Comparison of ENCODE assay signal across 2 cellular contexts in the genomic region with DNA sequence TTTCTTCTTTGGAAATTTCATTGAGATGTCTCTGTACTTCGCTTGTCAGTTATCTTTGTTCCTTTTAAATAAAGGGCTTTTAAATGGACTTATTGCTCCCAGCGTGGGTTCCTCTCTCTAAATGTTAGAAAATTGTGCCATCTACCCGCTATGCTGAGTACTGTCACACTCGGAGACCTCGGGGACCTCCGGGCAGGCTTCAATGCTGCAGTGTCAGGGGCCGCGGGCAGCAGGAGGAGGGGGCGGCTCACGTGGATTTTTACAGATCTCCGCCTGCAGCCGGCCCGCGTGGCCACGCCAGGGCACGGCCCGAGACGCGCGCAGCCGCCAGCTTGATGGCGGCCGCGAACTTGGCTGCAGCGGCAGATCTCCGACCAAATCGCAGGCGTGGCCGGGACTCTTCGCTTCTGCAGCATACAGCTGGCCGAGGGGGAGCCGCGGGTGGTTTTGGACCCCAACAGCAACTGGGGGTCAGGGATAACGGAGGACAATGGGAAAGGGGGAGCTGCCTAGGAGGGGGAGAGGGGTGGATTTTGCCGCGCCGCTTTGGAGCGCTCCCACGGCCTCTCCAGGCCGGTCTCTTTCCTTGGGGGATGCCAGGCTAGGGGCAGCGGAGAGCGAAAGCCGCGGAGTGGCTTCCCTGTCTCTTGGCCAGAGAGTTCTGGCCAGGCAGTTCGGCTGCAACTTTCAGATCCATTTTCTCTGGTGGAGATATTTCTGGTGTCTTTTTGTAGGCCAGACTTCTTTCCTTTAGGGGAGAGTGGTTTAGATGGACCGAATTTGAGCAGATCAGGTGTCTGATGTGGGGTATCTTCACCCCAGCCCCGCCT.
TF ChIP-seq lines count a peak whose summit lies in the region.

No MANE protein-coding gene starts in this region.

TF ChIP-seq in IMR-90, 13 proteins besides CTCF, POLR2A, EP300 and RAD21:
- TF ChIP-seq, protein P1, sequence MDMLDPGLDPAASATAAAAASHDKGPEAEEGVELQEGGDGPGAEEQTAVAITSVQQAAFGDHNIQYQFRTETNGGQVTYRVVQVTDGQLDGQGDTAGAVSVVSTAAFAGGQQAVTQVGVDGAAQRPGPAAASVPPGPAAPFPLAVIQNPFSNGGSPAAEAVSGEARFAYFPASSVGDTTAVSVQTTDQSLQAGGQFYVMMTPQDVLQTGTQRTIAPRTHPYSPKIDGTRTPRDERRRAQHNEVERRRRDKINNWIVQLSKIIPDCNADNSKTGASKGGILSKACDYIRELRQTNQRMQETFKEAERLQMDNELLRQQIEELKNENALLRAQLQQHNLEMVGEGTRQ (IDR thresholded peaks at IDR 0.05; ENCODE audit: low read depth, low read length): peak; percentile 33; the same call in 1 of the 2 replicates
- TF ChIP-seq RFX5 (IDR thresholded peaks at IDR 0.05; ENCODE audit: low read depth, low read length) (no peak), BHLHE40 (IDR thresholded peaks at IDR 0.05; ENCODE audit: low read depth, low read length) (no peak), FOS (IDR thresholded peaks at IDR 0.05; ENCODE audit: low read depth, low read length) (no peak), MAFK (IDR thresholded peaks at IDR 0.05; ENCODE audit: low read depth, low read length) (no peak), MXI1 (IDR thresholded peaks at IDR 0.05; ENCODE audit: borderline replicate concordance, low read depth, low read length) (peak; percentile 70; the same call in 1 of the 2 replicates), SMC3 (IDR thresholded peaks at IDR 0.05; ENCODE audit: low read depth, low read length) (peak; percentile 31; the same call in 1 of the 2 replicates), NFE2L2 (IDR thresholded peaks at IDR 0.05; ENCODE audit: low read depth, low read length) (no peak), RCOR1 (IDR thresholded peaks at IDR 0.05; ENCODE audit: insufficient replicate concordance, low read length) (no peak), CEBPB (IDR thresholded peaks at IDR 0.05; ENCODE audit: low read depth, low read length) (no peak)

TF ChIP-seq in SK-N-SH, 30 proteins besides CTCF, POLR2A, EP300 and RAD21 (continued from another document):
- TF ChIP-seq, protein P2, sequence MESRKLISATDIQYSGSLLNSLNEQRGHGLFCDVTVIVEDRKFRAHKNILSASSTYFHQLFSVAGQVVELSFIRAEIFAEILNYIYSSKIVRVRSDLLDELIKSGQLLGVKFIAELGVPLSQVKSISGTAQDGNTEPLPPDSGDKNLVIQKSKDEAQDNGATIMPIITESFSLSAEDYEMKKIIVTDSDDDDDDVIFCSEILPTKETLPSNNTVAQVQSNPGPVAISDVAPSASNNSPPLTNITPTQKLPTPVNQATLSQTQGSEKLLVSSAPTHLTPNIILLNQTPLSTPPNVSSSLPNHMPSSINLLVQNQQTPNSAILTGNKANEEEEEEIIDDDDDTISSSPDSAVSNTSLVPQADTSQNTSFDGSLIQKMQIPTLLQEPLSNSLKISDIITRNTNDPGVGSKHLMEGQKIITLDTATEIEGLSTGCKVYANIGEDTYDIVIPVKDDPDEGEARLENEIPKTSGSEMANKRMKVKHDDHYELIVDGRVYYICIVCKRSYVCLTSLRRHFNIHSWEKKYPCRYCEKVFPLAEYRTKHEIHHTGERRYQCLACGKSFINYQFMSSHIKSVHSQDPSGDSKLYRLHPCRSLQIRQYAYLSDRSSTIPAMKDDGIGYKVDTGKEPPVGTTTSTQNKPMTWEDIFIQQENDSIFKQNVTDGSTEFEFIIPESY (IDR thresholded peaks at IDR 0.05; ENCODE audit: borderline replicate concordance, low read depth): no peak
